In genomic region chr1:42146916-42147320, GRCh38 we compare ENCODE assay signal across 8 cellular contexts. TPM values are rescaled to one million over a fixed set of nuclear protein-coding genes. Genes with fewer than 3 reads are reported as not detected.
DNase-seq lines count a peak whose midpoint lies in the region; ATAC-seq, FAIRE-seq and TF ChIP-seq lines count a peak whose summit lies in the region.

No MANE protein-coding gene starts in this region.

- no peak for TF ChIP-seq POLR2A in H54 (IDR thresholded peaks at IDR 0.05; ENCODE audit: low read depth, low read length)

- ATAC-seq in HG03565 (IDR thresholded peaks at IDR 0.05; ENCODE audit: unreplicated experiment): no peak

- no peak for DNase-seq in AG09309 (ENCODE audit: low read depth)
- peak; percentile 78 for DNase-seq in H54 (ENCODE audit: insufficient read length, low spot score)
- DNase-seq in NCI-H510A (lab: John Stamatoyannopoulos, UW): peak; percentile 75
- peak; percentile 73 for DNase-seq in activated CD4-positive, alpha-beta memory T cell treated with anti-CD3 and anti-CD28 coated beads, Interleukin-2, amount 10 ng/mL, durations not matched to agents 7 days and 5 days
- DNase-seq in effector CD8-positive, alpha-beta T cell (lab: John Stamatoyannopoulos, UW): peak; percentile 55
- DNase-seq in medulla oblongata (ENCODE audit: extremely low spot score): peak; percentile 67
- DNase-seq in stimulated activated CD8-positive, alpha-beta memory T cell treated with anti-CD3 and anti-CD28 coated beads, Interleukin-4, amount 100 ng/mL, for 1 hour (ENCODE audit: low read depth in 2 of 2, low spot score in 1 of 2): peak; percentile 22 to 38

- FAIRE-seq in H54 (lab: Jason Lieb, UNC): no peak

- no peak overlapping the region for H3K4me3 ChIP-seq in AG09309 (ENCODE audit: control insufficient read depth, low read depth, low read length)

- no peaks in the 10 kb centered on the region for H3K36me3 Mint-ChIP-seq in activated CD4-positive, alpha-beta memory T cell treated with anti-CD3 and anti-CD28 coated beads, Interleukin-2, amount 10 ng/mL, durations not matched to agents 7 days and 5 days (ENCODE audit: low read depth)

- peak; percentile 85 for TF ChIP-seq CTCF in AG09309 (IDR thresholded peaks at IDR 0.05; ENCODE audit: control insufficient read depth, insufficient read depth, low read depth, low read length, missing control alignments)

- POLR2A ChIA-PET in activated CD4-positive, alpha-beta memory T cell treated with anti-CD3 and anti-CD28 coated beads, Interleukin-2, amount 10 ng/mL, durations not matched to agents 7 days and 5 days (lab: Charles Lee): no interaction called here

- H3K27me3 Mint-ChIP-seq in activated CD4-positive, alpha-beta memory T cell treated with anti-CD3 and anti-CD28 coated beads, Interleukin-2, amount 10 ng/mL, durations not matched to agents 7 days and 5 days: peaks cover 16% of the 10 kb centered on the region

- H3K4me3 Mint-ChIP-seq in activated CD4-positive, alpha-beta memory T cell treated with anti-CD3 and anti-CD28 coated beads, Interleukin-2, amount 10 ng/mL, durations not matched to agents 7 days and 5 days: no peak overlapping the region

- CTCF ChIA-PET in activated CD4-positive, alpha-beta memory T cell treated with anti-CD3 and anti-CD28 coated beads, Interleukin-2, amount 10 ng/mL, durations not matched to agents 7 days and 5 days (lab: Charles Lee): interaction anchor here (0.6 to 1.7 kb wide), 6 partner anchors 11 to 833 kb away, joined by 3 to 16 read pairs (median 4); no protein-coding TSS in a partner anchor

- peaks cover 4% of the 10 kb centered on the region for H3K4me1 Mint-ChIP-seq in activated CD4-positive, alpha-beta memory T cell treated with anti-CD3 and anti-CD28 coated beads, Interleukin-2, amount 10 ng/mL, durations not matched to agents 7 days and 5 days

- no peak overlapping the region for H3K27ac Mint-ChIP-seq in activated CD4-positive, alpha-beta memory T cell treated with anti-CD3 and anti-CD28 coated beads, Interleukin-2, amount 10 ng/mL, durations not matched to agents 7 days and 5 days

- H3K9me3 Mint-ChIP-seq in activated CD4-positive, alpha-beta memory T cell treated with anti-CD3 and anti-CD28 coated beads, Interleukin-2, amount 10 ng/mL, durations not matched to agents 7 days and 5 days: no peaks in the 10 kb centered on the region

RNA-seq across cellular contexts. Expression of gene GUCA2B, which starts 6.3 kb away (rescaled TPM):
- not detected for total RNA-seq in activated CD4-positive, alpha-beta memory T cell treated with anti-CD3 and anti-CD28 coated beads, Interleukin-2, amount 10 ng/mL, durations not matched to agents 7 days and 5 days

RNA-seq across cellular contexts. Expression of gene GUCA2A, which starts 17.6 kb away (rescaled TPM):
- total RNA-seq in activated CD4-positive, alpha-beta memory T cell treated with anti-CD3 and anti-CD28 coated beads, Interleukin-2, amount 10 ng/mL, durations not matched to agents 7 days and 5 days: not detected
